Comparison of ENCODE assay signal across 8 cellular contexts in genomic region chr17:2137342-2138098, GRCh38.
A peak's percentile ranks its signal among the peaks of the same experiment; 100 is the strongest.
DNase-seq lines count a peak whose midpoint lies in the region; ATAC-seq lines count a peak whose summit lies in the region.

No MANE protein-coding gene starts in this region.

- peak; percentile 74 for ATAC-seq in GM21526 (IDR thresholded peaks at IDR 0.05; ENCODE audit: low FRiP score, unreplicated experiment)
- ATAC-seq in HG03565 (IDR thresholded peaks at IDR 0.05; ENCODE audit: unreplicated experiment), result no peak

- H3K36me3 ChIP-seq in SJCRH30, result no peaks in the 10 kb centered on the region
- no peaks in the 10 kb centered on the region for H3K36me3 ChIP-seq in iPS-20b (ENCODE audit: insufficient read depth, low read depth, low read length)
- no peaks in the 10 kb centered on the region for H3K36me3 ChIP-seq in effector memory CD4-positive, alpha-beta T cell (ENCODE audit: control insufficient read depth, insufficient read depth, low read length)

- DNase-seq in CD1c-positive myeloid dendritic cell (ENCODE audit: extremely low spot score) (peak; percentile 77), SJCRH30 (peak; percentile 29 to 35), HT-29 (ENCODE audit: low spot score) (no peak), GF-D8 (lab: John Stamatoyannopoulos, UW) (no peak)
- DNase-seq in effector memory CD4-positive, alpha-beta T cell, result no peak

- H3K27me3 ChIP-seq in SJCRH30 (no peaks in the 10 kb centered on the region), iPS-20b (ENCODE audit: insufficient read depth, low read length) (no peaks in the 10 kb centered on the region)
- H3K27me3 ChIP-seq in effector memory CD4-positive, alpha-beta T cell (replicated peaks; ENCODE audit: control insufficient read depth, insufficient read depth, low read length, poor library complexity, severe bottlenecking), result no peaks in the 10 kb centered on the region

- no peak overlapping the region for H3K9ac ChIP-seq in iPS-20b (ENCODE audit: low read depth, low read length)

- H3K9me3 ChIP-seq in SJCRH30 (replicated peaks) (no peaks in the 10 kb centered on the region), iPS-20b (ENCODE audit: insufficient read depth, low read depth, low read length) (no peaks in the 10 kb centered on the region)
- no peaks in the 10 kb centered on the region for H3K9me3 ChIP-seq in effector memory CD4-positive, alpha-beta T cell (ENCODE audit: control insufficient read depth, low read length)

- H3K4me1 ChIP-seq in SJCRH30, result peaks cover 19% of the 10 kb centered on the region
- H3K4me1 ChIP-seq in iPS-20b (ENCODE audit: insufficient read depth, low read length), result peaks cover 26% of the 10 kb centered on the region
- peaks cover 2% of the 10 kb centered on the region for H3K4me1 ChIP-seq in effector memory CD4-positive, alpha-beta T cell (ENCODE audit: control insufficient read depth, insufficient read depth, low read length, poor library complexity, severe bottlenecking)

- H3K27ac ChIP-seq in SJCRH30, result no peak overlapping the region
- no peak overlapping the region for H3K27ac ChIP-seq in iPS-20b (ENCODE audit: low read length)
- no peak overlapping the region for H3K27ac ChIP-seq in effector memory CD4-positive, alpha-beta T cell (ENCODE audit: insufficient read depth, low read length, poor library complexity, severe bottlenecking)

- no peak overlapping the region for H3K4me3 ChIP-seq in SJCRH30
- H3K4me3 ChIP-seq in iPS-20b (ENCODE audit: low read length), result peak overlapping the region; percentile 33; the same call in 1 of the 2 replicates
- no peak overlapping the region for H3K4me3 ChIP-seq in effector memory CD4-positive, alpha-beta T cell (ENCODE audit: insufficient read depth, low read depth, low read length, poor library complexity, severe bottlenecking)

Comparison
In these comparisons a context has a peak if more than half of its experiments do, and no peak if none do; other contexts are left out.
1. DNase-seq: peak in CD1c-positive myeloid dendritic cell (single experiment) and SJCRH30 (2 of 2); none in effector memory CD4-positive, alpha-beta T cell (0 of 3), HT-29 (single experiment) and GF-D8 (single experiment).